17 cellular contexts compared by ENCODE assay signal in genomic region chr5:149739371-149739770, GRCh38. TPM values are rescaled to one million over a fixed set of nuclear protein-coding genes. Genes with fewer than 3 reads are reported as not detected.
A peak's percentile ranks its signal among the peaks of the same experiment; 100 is the strongest.
DNase-seq lines count a peak whose midpoint lies in the region; ATAC-seq and TF ChIP-seq lines count a peak whose summit lies in the region.
"Had no signal": no experiment of that assay in that cellular context is flagged by ENCODE, and none has a peak within 500 bp of the region (broad histone marks: within the 10 kb centered on the region; RNA-seq: fewer than 3 reads in every experiment).

No MANE protein-coding gene starts in this region.

- no peak for ATAC-seq in left cardiac atrium
- ATAC-seq in stimulated activated effector memory CD8-positive, alpha-beta T cell treated with anti-CD3 and anti-CD28 coated beads, Interleukin-12 subunit alpha, Interleukin-12 subunit beta, amount 100 ng/mL, for 72 hours, result no peak
- ATAC-seq: GM12878 had no signal

- H3K36me3 ChIP-seq in left ventricle myocardium inferior, result no peaks in the 10 kb centered on the region

- no peak for DNase-seq in left ventricle myocardium inferior
- DNase-seq in left cardiac atrium, result no peak
- DNase-seq in islet precursor cell, result peak; percentile 32
- DNase-seq in stimulated activated effector memory CD8-positive, alpha-beta T cell treated with anti-CD3 and anti-CD28 coated beads, Interleukin-12 subunit alpha, Interleukin-12 subunit beta, amount 100 ng/mL, for 72 hours (ENCODE audit: low spot score in 2 of 2), result no peak
- DNase-seq in activated T-cell treated with anti-CD3 and anti-CD28 coated beads for 4 hours, result no peak
- DNase-seq in SHP77 (lab: John Stamatoyannopoulos, UW), result no peak
- DNase-seq in nephron progenitor cell, result no peak
- DNase-seq: 8988T; Calu3; CD4-positive, alpha-beta memory T cell; DMS53; DND-41; EL; H9 had no signal

- H3K4me3 Mint-ChIP-seq in stimulated activated effector memory CD8-positive, alpha-beta T cell treated with anti-CD3 and anti-CD28 coated beads, Interleukin-12 subunit alpha, Interleukin-12 subunit beta, amount 100 ng/mL, for 72 hours, result no peak overlapping the region
- no peak overlapping the region for H3K4me3 Mint-ChIP-seq in nephron progenitor cell
- H3K4me3 Mint-ChIP-seq: CD14-positive monocyte; CD4-positive, alpha-beta memory T cell; H9 had no signal

- peaks cover 100% of the 10 kb centered on the region for H3K4me1 ChIP-seq in left ventricle myocardium inferior

- intact Hi-C loops in left ventricle myocardium inferior (cut with micrococcal nuclease), result no loop called here
- intact Hi-C loops in left cardiac atrium (cut with DNase I), result no loop called here

- H3K4me3 ChIP-seq in left ventricle myocardium inferior, result no peak overlapping the region
- H3K4me3 ChIP-seq: BLaER1, GM12878 had no signal

- no peaks in the 10 kb centered on the region for H3K9me3 Mint-ChIP-seq in stimulated activated effector memory CD8-positive, alpha-beta T cell treated with anti-CD3 and anti-CD28 coated beads, Interleukin-12 subunit alpha, Interleukin-12 subunit beta, amount 100 ng/mL, for 72 hours
- H3K9me3 Mint-ChIP-seq in nephron progenitor cell, result no peaks in the 10 kb centered on the region
- H3K9me3 Mint-ChIP-seq: CD14-positive monocyte; CD4-positive, alpha-beta memory T cell; H9 had no signal

- H3K4me1 Mint-ChIP-seq in stimulated activated effector memory CD8-positive, alpha-beta T cell treated with anti-CD3 and anti-CD28 coated beads, Interleukin-12 subunit alpha, Interleukin-12 subunit beta, amount 100 ng/mL, for 72 hours, result no peaks in the 10 kb centered on the region
- H3K4me1 Mint-ChIP-seq in nephron progenitor cell, result peaks cover 17% of the 10 kb centered on the region
- H3K4me1 Mint-ChIP-seq: CD4-positive, alpha-beta memory T cell had no signal

- TF ChIP-seq CTCF in left ventricle myocardium inferior (IDR thresholded peaks at IDR 0.05; ENCODE audit: borderline replicate concordance), result no peak
- TF ChIP-seq CTCF in nephron progenitor cell (IDR thresholded peaks at IDR 0.05), result no peak

- H3K27ac ChIP-seq in left ventricle myocardium inferior (replicated peaks), result peak overlapping the region; percentile 95
- H3K27ac ChIP-seq: BLaER1 had no signal

- H3K27ac Mint-ChIP-seq in stimulated activated effector memory CD8-positive, alpha-beta T cell treated with anti-CD3 and anti-CD28 coated beads, Interleukin-12 subunit alpha, Interleukin-12 subunit beta, amount 100 ng/mL, for 72 hours, result peak overlapping the region; percentile 63
- no peak overlapping the region for H3K27ac Mint-ChIP-seq in nephron progenitor cell
- H3K27ac Mint-ChIP-seq: CD4-positive, alpha-beta memory T cell; H9 had no signal

- H3K9me3 ChIP-seq in left ventricle myocardium inferior (replicated peaks), result no peaks in the 10 kb centered on the region
- H3K9me3 ChIP-seq: BLaER1 had no signal

- no peaks in the 10 kb centered on the region for H3K27me3 ChIP-seq in left ventricle myocardium inferior (ENCODE audit: low read depth)
- H3K27me3 ChIP-seq: BLaER1 had no signal

- H3K36me3 Mint-ChIP-seq in stimulated activated effector memory CD8-positive, alpha-beta T cell treated with anti-CD3 and anti-CD28 coated beads, Interleukin-12 subunit alpha, Interleukin-12 subunit beta, amount 100 ng/mL, for 72 hours, result no peaks in the 10 kb centered on the region
- no peaks in the 10 kb centered on the region for H3K36me3 Mint-ChIP-seq in nephron progenitor cell (ENCODE audit: low read depth)
- H3K36me3 Mint-ChIP-seq: CD4-positive, alpha-beta memory T cell had no signal

- peaks cover 28% of the 10 kb centered on the region for H3K27me3 Mint-ChIP-seq in nephron progenitor cell (ENCODE audit: low read depth, poor library complexity)
- H3K27me3 Mint-ChIP-seq: CD4-positive, alpha-beta memory T cell had no signal

RNA-seq across cellular contexts. Expression of gene PPARGC1B, which starts 9.3 kb away (rescaled TPM):
- total RNA-seq in left ventricle myocardium inferior (28.4 TPM), left cardiac atrium (10 to 100 TPM; 11.8 to 12.5 TPM)
